ENCODE assay signal across 9 cellular contexts in genomic region chr11:65833297-65834030, GRCh38. TPM values are rescaled to one million over a fixed set of nuclear protein-coding genes. Genes with fewer than 3 reads are reported as not detected.
A peak's percentile ranks its signal among the peaks of the same experiment; 100 is the strongest.
DNase-seq lines count a peak whose midpoint lies in the region; ATAC-seq and TF ChIP-seq lines count a peak whose summit lies in the region.
"Had no signal": no experiment of that assay in that cellular context is flagged by ENCODE, and none has a peak within 500 bp of the region (broad histone marks: within the 10 kb centered on the region; RNA-seq: fewer than 3 reads in every experiment).

TSS of gene SNX32 (plus strand) at chr11:65833963. CDS start at chr11:65834066, 103 bp downstream.

- no peaks in the 10 kb centered on the region for H3K36me3 Mint-ChIP-seq in activated naive CD4-positive, alpha-beta T cell treated with anti-CD3 and anti-CD28 coated beads, Interleukin-2, amount 50 U/mL, for 24 hours
- H3K36me3 Mint-ChIP-seq: activated naive CD8-positive, alpha-beta T cell had no signal

- WGBS in ovary, 3 donors: 0% methylated on average over 63 of the region's 63 CpGs

- peak within 1 kb of the TSS; percentile 90 for H3K27ac Mint-ChIP-seq in activated naive CD4-positive, alpha-beta T cell treated with anti-CD3 and anti-CD28 coated beads, Interleukin-2, amount 50 U/mL, for 24 hours
- H3K27ac Mint-ChIP-seq: activated naive CD8-positive, alpha-beta T cell had no signal

- no peak for TF ChIP-seq POLR2A in ovary (IDR thresholded peaks at IDR 0.05)

- H3K4me1 Mint-ChIP-seq in activated naive CD4-positive, alpha-beta T cell treated with anti-CD3 and anti-CD28 coated beads, Interleukin-2, amount 50 U/mL, for 24 hours: peaks cover 20% of the 10 kb centered on the region

- no peak for TF ChIP-seq CTCF in ovary (IDR thresholded peaks at IDR 0.05)
- no peak for TF ChIP-seq CTCF in thoracic aorta (IDR thresholded peaks at IDR 0.05)

- H3K9me3 ChIP-seq in ovary (no peaks in the 10 kb centered on the region), thoracic aorta (no peaks in the 10 kb centered on the region)

- H3K27me3 Mint-ChIP-seq in activated naive CD4-positive, alpha-beta T cell treated with anti-CD3 and anti-CD28 coated beads, Interleukin-2, amount 50 U/mL, for 24 hours: no peaks in the 10 kb centered on the region
- H3K27me3 Mint-ChIP-seq: activated naive CD8-positive, alpha-beta T cell had no signal

- no peak within 1 kb of the TSS for H3K27ac ChIP-seq in ovary
- no peak within 1 kb of the TSS for H3K27ac ChIP-seq in thoracic aorta

- peak within 1 kb of the TSS; percentile 40 for H3K4me3 ChIP-seq in ovary
- H3K4me3 ChIP-seq in thoracic aorta: peak within 1 kb of the TSS; percentile 81

- H3K4me3 Mint-ChIP-seq in activated naive CD4-positive, alpha-beta T cell treated with anti-CD3 and anti-CD28 coated beads, Interleukin-2, amount 50 U/mL, for 24 hours: no peak within 1 kb of the TSS
- H3K4me3 Mint-ChIP-seq: activated naive CD8-positive, alpha-beta T cell had no signal

- no peaks in the 10 kb centered on the region for H3K36me3 ChIP-seq in ovary
- H3K36me3 ChIP-seq in thoracic aorta: no peaks in the 10 kb centered on the region

- H3K9me3 Mint-ChIP-seq in activated naive CD4-positive, alpha-beta T cell treated with anti-CD3 and anti-CD28 coated beads, Interleukin-2, amount 50 U/mL, for 24 hours: no peaks in the 10 kb centered on the region

- H3K27me3 ChIP-seq in ovary: no peaks in the 10 kb centered on the region
- no peaks in the 10 kb centered on the region for H3K27me3 ChIP-seq in thoracic aorta (replicated peaks; ENCODE audit: insufficient read depth)

- no peak for TF ChIP-seq EP300 in ovary (IDR thresholded peaks at IDR 0.05)

- DNase-seq in DMS 273 treated with DMSO at 0.1 percent for 48 hours (lab: John Stamatoyannopoulos, UW): peak; percentile 27
- peak; percentile 89 for DNase-seq in M059J (ENCODE audit: low read depth)
- peak; percentile 96 for DNase-seq in SK-N-DZ (ENCODE audit: low spot score)
- DNase-seq in Right ventricle myocardium superior: peak; percentile 98
- peak; percentile 94 to 97 (median 96) for DNase-seq in ovary
- DNase-seq in thoracic aorta (ENCODE audit: low spot score): peak; percentile 83

- intact Hi-C loops in Right ventricle myocardium superior (cut with DNase I): no loop called here
- intact Hi-C loops in ovary (cut with DNase I): no loop called here

- H3K4me1 ChIP-seq in ovary (ENCODE audit: insufficient read depth) (peaks cover 3% of the 10 kb centered on the region), thoracic aorta (ENCODE audit: control insufficient read depth in 1 of 2, low read depth in 2 of 2) (peaks cover 3 to 18% of the 10 kb centered on the region in 2 donors)

- peak; percentile 86 for ATAC-seq in GM21576 (IDR thresholded peaks at IDR 0.05; ENCODE audit: unreplicated experiment)
- peak; percentile 100 for ATAC-seq in Right ventricle myocardium superior (ENCODE audit: poor library complexity)
- peak; percentile 67 for ATAC-seq in thoracic aorta (ENCODE audit: insufficient number of reproducible peaks, low FRiP score, low read depth)

RNA-seq across cellular contexts. Expression of gene SNX32, which starts in this region (rescaled TPM):
- total RNA-seq in M059J (2014; rRNA removed; shearing (Covaris generic)): 0.12 TPM in 1 of 2 replicates, not detected in the other
- polyA plus RNA-seq in SK-N-DZ (2014; cell fraction: cytosol; rRNA removed): 1.2 and 2.7 TPM in 2 replicates
- polyA plus RNA-seq in SK-N-DZ (2014; cell fraction: nucleus; rRNA removed): 22.4 and 22.5 TPM in 2 replicates
- total RNA-seq in Right ventricle myocardium superior: not detected
- total RNA-seq in ovary: 1 to 10 TPM in 4 of 7 donors, under 1 TPM in 2, not detected in 1; 0.66 to 3.0 (median 1.6) TPM
- under 1 TPM; 0.40 to 0.80 TPM for polyA plus RNA-seq in ovary
- under 1 TPM in 1 of 2 donors, not detected in 1; 0.81 TPM for total RNA-seq in thoracic aorta

Comparison
In these comparisons a context has a peak if more than half of its experiments do, and no peak if none do; other contexts are left out.
1. Peak in DNase-seq in M059J; RNA of the gene not detected or under 1 TPM.
2. Peak in DNase-seq and ATAC-seq in Right ventricle myocardium superior; RNA of the gene not detected or under 1 TPM.
3. Peak in DNase-seq, ATAC-seq and H3K4me3 ChIP-seq in thoracic aorta; RNA of the gene not detected or under 1 TPM.
4. DNase-seq: peak in every context shown above with its lines; median percentile 98 in Right ventricle myocardium superior; 96 in SK-N-DZ; 96 in ovary; 89 in M059J; 83 in thoracic aorta; 27 in DMS 273 treated with DMSO at 0.1 percent for 48 hours.